Comparison of ENCODE assay signal across 8 cellular contexts in genomic region chr11:8080069-8080670, GRCh38. TPM values are rescaled to one million over a fixed set of nuclear protein-coding genes. Genes with fewer than 3 reads are reported as not detected.
DNase-seq lines count a peak whose midpoint lies in the region; ATAC-seq and TF ChIP-seq lines count a peak whose summit lies in the region.

No MANE protein-coding gene starts in this region.

- H3K9me3 ChIP-seq in muscle layer of duodenum (ENCODE audit: control insufficient read depth in 1 of 2, low read length in 2 of 2), result no peaks in the 10 kb centered on the region
- H3K9me3 ChIP-seq in tibial artery, result no peaks in the 10 kb centered on the region

- no peak for DNase-seq in activated naive CD4-positive, alpha-beta T cell treated with Interleukin-2 at 50 U/mL for 16 hours
- DNase-seq in tibial artery, result no peak
- no peak for DNase-seq in NCI-H1417 treated with DMSO at 0.1 percent for 48 hours (lab: John Stamatoyannopoulos, UW)
- DNase-seq in LoVo (ENCODE audit: low spot score), result no peak

- peak overlapping the region; percentile 41 to 63 for H3K4me3 ChIP-seq in muscle layer of duodenum (ENCODE audit: low read depth in 1 of 2, low read length in 2 of 2)
- H3K4me3 ChIP-seq in tibial artery, result peak overlapping the region; percentile 54 to 63

- peaks cover 0 to 19% of the 10 kb centered on the region in 2 donors for H3K4me1 ChIP-seq in muscle layer of duodenum (ENCODE audit: control insufficient read depth in 1 of 2, insufficient read depth in 2 of 2, low read length in 2 of 2)
- H3K4me1 ChIP-seq in tibial artery, result peaks cover 0 to 14% (median 6%) of the 10 kb centered on the region in 4 donors

- H3K9me3 Mint-ChIP-seq in activated naive CD4-positive, alpha-beta T cell treated with anti-CD3 and anti-CD28 coated beads, Interleukin-2, amount 50 U/mL, for 24 hours, result no peaks in the 10 kb centered on the region
- H3K9me3 Mint-ChIP-seq in brain, result no peaks in the 10 kb centered on the region

- H3K27me3 Mint-ChIP-seq in activated naive CD4-positive, alpha-beta T cell treated with anti-CD3 and anti-CD28 coated beads, Interleukin-2, amount 50 U/mL, for 24 hours, result peaks cover 37% of the 10 kb centered on the region
- H3K27me3 Mint-ChIP-seq in brain, result peaks cover 23% of the 10 kb centered on the region

- H3K27ac ChIP-seq in muscle layer of duodenum (ENCODE audit: low read length) (no peak overlapping the region), tibial artery (no peak overlapping the region)

- TF ChIP-seq CTCF in brain (conservative IDR thresholded peaks at IDR 0.05) (no peak), tibial artery (IDR thresholded peaks at IDR 0.05) (no peak)

- H3K36me3 ChIP-seq in muscle layer of duodenum (ENCODE audit: control insufficient read depth in 1 of 2, insufficient read depth in 2 of 2, low read length in 2 of 2), result no peaks in the 10 kb centered on the region
- no peaks in the 10 kb centered on the region for H3K36me3 ChIP-seq in tibial artery

- H3K4me1 Mint-ChIP-seq in activated naive CD4-positive, alpha-beta T cell treated with anti-CD3 and anti-CD28 coated beads, Interleukin-2, amount 50 U/mL, for 24 hours, result no peaks in the 10 kb centered on the region
- peaks cover 48% of the 10 kb centered on the region for H3K4me1 Mint-ChIP-seq in brain

- ATAC-seq in HG03025 (IDR thresholded peaks at IDR 0.05; ENCODE audit: low FRiP score, unreplicated experiment), result no peak

- H3K27ac Mint-ChIP-seq in activated naive CD4-positive, alpha-beta T cell treated with anti-CD3 and anti-CD28 coated beads, Interleukin-2, amount 50 U/mL, for 24 hours, result no peak overlapping the region
- peak overlapping the region; percentile 75 to 89 (median 89) for H3K27ac Mint-ChIP-seq in brain

- no peaks in the 10 kb centered on the region for H3K27me3 ChIP-seq in muscle layer of duodenum (ENCODE audit: low read depth, low read length)
- H3K27me3 ChIP-seq in tibial artery, result no peaks in the 10 kb centered on the region

- intact Hi-C loops in tibial artery (cut with DNase I; ENCODE audit: low total_unique reads), result no loop called here

- no peaks in the 10 kb centered on the region for H3K36me3 Mint-ChIP-seq in activated naive CD4-positive, alpha-beta T cell treated with anti-CD3 and anti-CD28 coated beads, Interleukin-2, amount 50 U/mL, for 24 hours
- H3K36me3 Mint-ChIP-seq in brain, result no peaks in the 10 kb centered on the region

- peak overlapping the region; percentile 67 for H3K4me3 Mint-ChIP-seq in activated naive CD4-positive, alpha-beta T cell treated with anti-CD3 and anti-CD28 coated beads, Interleukin-2, amount 50 U/mL, for 24 hours
- peak overlapping the region; percentile 81 to 92 (median 82) for H3K4me3 Mint-ChIP-seq in brain

RNA-seq across cellular contexts. Expression of gene TUB, which starts 0.8 kb away (rescaled TPM):
- 4.8 TPM for polyA plus RNA-seq in brain (ENCODE audit: insufficient read depth, low read depth, low replicate concordance)
